1 cellular context compared by ENCODE assay signal in the genomic region with DNA sequence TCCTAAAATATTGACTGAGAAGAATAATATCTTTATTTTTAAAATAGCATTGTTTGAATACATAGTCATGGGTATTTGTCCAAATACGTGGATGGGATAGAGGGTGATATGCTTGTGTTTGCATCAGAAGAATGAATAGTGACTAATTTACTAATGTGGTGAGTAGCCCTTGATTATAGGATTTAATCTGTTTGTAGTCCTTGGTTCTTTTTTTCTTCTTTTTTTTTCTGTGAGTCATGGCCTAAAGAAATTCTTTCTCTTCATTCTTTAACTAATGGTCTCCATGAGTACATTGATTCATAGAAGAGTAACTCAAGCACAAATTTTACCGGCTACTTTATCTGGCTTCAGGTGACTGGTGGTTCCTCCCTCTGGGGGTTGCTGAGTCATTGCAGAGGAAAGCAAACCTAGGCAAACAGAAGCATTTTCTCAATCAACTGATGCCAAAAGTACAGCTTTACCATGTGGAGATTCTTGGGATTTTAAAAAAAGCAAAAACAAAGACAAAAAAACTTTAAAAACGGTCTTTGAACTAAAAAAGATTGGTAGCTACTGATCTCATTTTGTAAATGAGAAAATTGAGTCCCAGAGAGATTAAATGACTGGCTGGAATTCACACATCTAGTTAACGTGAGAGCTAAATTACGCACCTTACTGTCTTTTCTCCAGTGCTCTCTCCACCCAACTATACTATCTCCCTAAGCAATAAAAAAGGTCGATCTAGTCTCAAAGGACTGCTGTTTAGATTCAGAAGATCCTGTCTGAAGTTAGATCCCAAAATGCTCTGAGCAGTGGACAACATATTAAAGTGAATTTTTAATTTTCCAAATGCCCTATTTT.
TF ChIP-seq lines count a peak whose summit lies in the region.

No MANE protein-coding gene starts in this region.

TF ChIP-seq in GM23338, 12 proteins besides CTCF, POLR2A, EP300 and RAD21 (continued from another document):
- TF ChIP-seq, protein P1, sequence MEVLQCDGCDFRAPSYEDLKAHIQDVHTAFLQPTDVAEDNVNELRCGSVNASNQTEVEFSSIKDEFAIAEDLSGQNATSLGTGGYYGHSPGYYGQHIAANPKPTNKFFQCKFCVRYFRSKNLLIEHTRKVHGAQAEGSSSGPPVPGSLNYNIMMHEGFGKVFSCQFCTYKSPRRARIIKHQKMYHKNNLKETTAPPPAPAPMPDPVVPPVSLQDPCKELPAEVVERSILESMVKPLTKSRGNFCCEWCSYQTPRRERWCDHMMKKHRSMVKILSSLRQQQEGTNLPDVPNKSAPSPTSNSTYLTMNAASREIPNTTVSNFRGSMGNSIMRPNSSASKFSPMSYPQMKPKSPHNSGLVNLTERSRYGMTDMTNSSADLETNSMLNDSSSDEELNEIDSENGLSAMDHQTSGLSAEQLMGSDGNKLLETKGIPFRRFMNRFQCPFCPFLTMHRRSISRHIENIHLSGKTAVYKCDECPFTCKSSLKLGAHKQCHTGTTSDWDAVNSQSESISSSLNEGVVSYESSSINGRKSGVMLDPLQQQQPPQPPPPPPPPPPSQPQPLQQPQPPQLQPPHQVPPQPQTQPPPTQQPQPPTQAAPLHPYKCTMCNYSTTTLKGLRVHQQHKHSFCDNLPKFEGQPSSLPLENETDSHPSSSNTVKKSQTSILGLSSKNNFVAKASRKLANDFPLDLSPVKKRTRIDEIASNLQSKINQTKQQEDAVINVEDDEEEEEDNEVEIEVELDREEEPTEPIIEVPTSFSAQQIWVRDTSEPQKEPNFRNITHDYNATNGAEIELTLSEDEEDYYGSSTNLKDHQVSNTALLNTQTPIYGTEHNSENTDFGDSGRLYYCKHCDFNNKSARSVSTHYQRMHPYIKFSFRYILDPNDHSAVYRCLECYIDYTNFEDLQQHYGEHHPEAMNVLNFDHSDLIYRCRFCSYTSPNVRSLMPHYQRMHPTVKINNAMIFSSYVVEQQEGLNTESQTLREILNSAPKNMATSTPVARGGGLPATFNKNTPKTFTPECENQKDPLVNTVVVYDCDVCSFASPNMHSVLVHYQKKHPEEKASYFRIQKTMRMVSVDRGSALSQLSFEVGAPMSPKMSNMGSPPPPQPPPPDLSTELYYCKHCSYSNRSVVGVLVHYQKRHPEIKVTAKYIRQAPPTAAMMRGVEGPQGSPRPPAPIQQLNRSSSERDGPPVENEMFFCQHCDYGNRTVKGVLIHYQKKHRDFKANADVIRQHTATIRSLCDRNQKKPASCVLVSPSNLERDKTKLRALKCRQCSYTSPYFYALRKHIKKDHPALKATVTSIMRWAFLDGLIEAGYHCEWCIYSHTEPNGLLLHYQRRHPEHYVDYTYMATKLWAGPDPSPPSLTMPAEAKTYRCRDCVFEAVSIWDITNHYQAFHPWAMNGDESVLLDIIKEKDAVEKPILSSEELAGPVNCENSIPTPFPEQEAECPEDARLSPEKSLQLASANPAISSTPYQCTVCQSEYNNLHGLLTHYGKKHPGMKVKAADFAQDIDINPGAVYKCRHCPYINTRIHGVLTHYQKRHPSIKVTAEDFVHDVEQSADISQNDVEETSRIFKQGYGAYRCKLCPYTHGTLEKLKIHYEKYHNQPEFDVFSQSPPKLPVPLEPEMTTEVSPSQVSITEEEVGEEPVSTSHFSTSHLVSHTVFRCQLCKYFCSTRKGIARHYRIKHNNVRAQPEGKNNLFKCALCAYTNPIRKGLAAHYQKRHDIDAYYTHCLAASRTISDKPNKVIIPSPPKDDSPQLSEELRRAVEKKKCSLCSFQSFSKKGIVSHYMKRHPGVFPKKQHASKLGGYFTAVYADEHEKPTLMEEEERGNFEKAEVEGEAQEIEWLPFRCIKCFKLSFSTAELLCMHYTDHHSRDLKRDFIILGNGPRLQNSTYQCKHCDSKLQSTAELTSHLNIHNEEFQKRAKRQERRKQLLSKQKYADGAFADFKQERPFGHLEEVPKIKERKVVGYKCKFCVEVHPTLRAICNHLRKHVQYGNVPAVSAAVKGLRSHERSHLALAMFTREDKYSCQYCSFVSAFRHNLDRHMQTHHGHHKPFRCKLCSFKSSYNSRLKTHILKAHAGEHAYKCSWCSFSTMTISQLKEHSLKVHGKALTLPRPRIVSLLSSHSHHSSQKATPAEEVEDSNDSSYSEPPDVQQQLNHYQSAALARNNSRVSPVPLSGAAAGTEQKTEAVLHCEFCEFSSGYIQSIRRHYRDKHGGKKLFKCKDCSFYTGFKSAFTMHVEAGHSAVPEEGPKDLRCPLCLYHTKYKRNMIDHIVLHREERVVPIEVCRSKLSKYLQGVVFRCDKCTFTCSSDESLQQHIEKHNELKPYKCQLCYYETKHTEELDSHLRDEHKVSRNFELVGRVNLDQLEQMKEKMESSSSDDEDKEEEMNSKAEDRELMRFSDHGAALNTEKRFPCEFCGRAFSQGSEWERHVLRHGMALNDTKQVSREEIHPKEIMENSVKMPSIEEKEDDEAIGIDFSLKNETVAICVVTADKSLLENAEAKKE (CRISPR knock-in tag; IDR thresholded peaks at IDR 0.05): no peak
